8 cellular contexts compared by ENCODE assay signal in genomic region chr2:66437601-66438497, GRCh38. TPM values are rescaled to one million over a fixed set of nuclear protein-coding genes. Genes with fewer than 3 reads are reported as not detected.
A peak's percentile ranks its signal among the peaks of the same experiment; 100 is the strongest.
DNase-seq lines count a peak whose midpoint lies in the region; ATAC-seq and TF ChIP-seq lines count a peak whose summit lies in the region.

No MANE protein-coding gene starts in this region.

- peaks cover 86% of the 10 kb centered on the region for H3K27me3 Mint-ChIP-seq in activated T-helper 2 cell treated with anti-CD3 and anti-CD28 coated beads, Interferon-gamma antibody, Interleukin-2, Interleukin-4, amounts not matched to agents 10 μg/mL and 5 μg/mL and 100 μg/mL, durations not matched to agents 14 hours and 24 hours and 36 hours (ENCODE audit: low read depth)

- peaks cover 54% of the 10 kb centered on the region for H3K4me1 ChIP-seq in iPS-18a (ENCODE audit: control insufficient read depth, low read depth, low read length)
- peaks cover 5% of the 10 kb centered on the region for H3K4me1 ChIP-seq in skeletal muscle satellite cell (ENCODE audit: control insufficient read depth, insufficient read depth, low read length)

- no peaks in the 10 kb centered on the region for H3K9me3 Mint-ChIP-seq in activated T-helper 2 cell treated with anti-CD3 and anti-CD28 coated beads, Interferon-gamma antibody, Interleukin-2, Interleukin-4, amounts not matched to agents 10 μg/mL and 5 μg/mL and 100 μg/mL, durations not matched to agents 14 hours and 24 hours and 36 hours

- no peak overlapping the region for H3K4me3 Mint-ChIP-seq in activated T-helper 2 cell treated with anti-CD3 and anti-CD28 coated beads, Interferon-gamma antibody, Interleukin-2, Interleukin-4, amounts not matched to agents 10 μg/mL and 5 μg/mL and 100 μg/mL, durations not matched to agents 14 hours and 24 hours and 36 hours (ENCODE audit: low read depth)

- H3K4me3 ChIP-seq in H7 (ENCODE audit: insufficient read depth, low read depth, low read length) (no peak overlapping the region), astrocyte of the cerebellum (ENCODE audit: low read depth, low read length) (peak overlapping the region; percentile 70), iPS-18a (ENCODE audit: low read length) (peak overlapping the region; percentile 72), skeletal muscle satellite cell (ENCODE audit: low read length) (peak overlapping the region; percentile 79)

- peaks cover 9% of the 10 kb centered on the region for H3K36me3 Mint-ChIP-seq in activated T-helper 2 cell treated with anti-CD3 and anti-CD28 coated beads, Interferon-gamma antibody, Interleukin-2, Interleukin-4, amounts not matched to agents 10 μg/mL and 5 μg/mL and 100 μg/mL, durations not matched to agents 14 hours and 24 hours and 36 hours (ENCODE audit: low read depth)

- H3K9me3 ChIP-seq in iPS-18a (ENCODE audit: control insufficient read depth, low read depth, low read length) (no peaks in the 10 kb centered on the region), skeletal muscle satellite cell (replicated peaks; ENCODE audit: low read length) (no peaks in the 10 kb centered on the region)

- no peak overlapping the region for H3K27ac ChIP-seq in iPS-18a (ENCODE audit: low read length)

- no peak for ATAC-seq in HG02759 (IDR thresholded peaks at IDR 0.05; ENCODE audit: unreplicated experiment)
- no peak for ATAC-seq in HG03135 (IDR thresholded peaks at IDR 0.05; ENCODE audit: unreplicated experiment)

- peaks cover 21% of the 10 kb centered on the region for H3K4me1 Mint-ChIP-seq in activated T-helper 2 cell treated with anti-CD3 and anti-CD28 coated beads, Interferon-gamma antibody, Interleukin-2, Interleukin-4, amounts not matched to agents 10 μg/mL and 5 μg/mL and 100 μg/mL, durations not matched to agents 14 hours and 24 hours and 36 hours (ENCODE audit: low read depth)

- in situ Hi-C loops in astrocyte of the cerebellum (cut with HindIII; ENCODE audit: low sequenced_read_pairs): loop anchor here (25.0 kb wide), 2 partner anchors 424 to 1599 kb away; no protein-coding TSS in a partner anchor

- no peaks in the 10 kb centered on the region for H3K36me3 ChIP-seq in H7 (replicated peaks; ENCODE audit: control insufficient read depth, insufficient read depth, low read length)
- no peaks in the 10 kb centered on the region for H3K36me3 ChIP-seq in iPS-18a (ENCODE audit: control insufficient read depth, low read depth, low read length)
- peaks cover 2% of the 10 kb centered on the region for H3K36me3 ChIP-seq in skeletal muscle satellite cell (ENCODE audit: insufficient read depth, low read length)

- no peak for TF ChIP-seq CTCF in astrocyte of the cerebellum (IDR thresholded peaks at IDR 0.05; ENCODE audit: low read depth, low read length, missing control alignments)

- peak; percentile 51 for DNase-seq in H7
- no peak for DNase-seq in astrocyte of the cerebellum (ENCODE audit: low read depth)
- DNase-seq in activated T-helper 2 cell treated with anti-CD3 and anti-CD28 coated beads, Interferon-gamma antibody, Interleukin-2, Interleukin-4, amounts not matched to agents 10 μg/mL and 5 μg/mL and 100 μg/mL, durations not matched to agents 14 hours and 24 hours and 36 hours (ENCODE audit: low spot score): no peak
- DNase-seq in DMS53 (lab: John Stamatoyannopoulos, UW): no peak

- H3K4me2 ChIP-seq in skeletal muscle satellite cell (ENCODE audit: low read length): peak overlapping the region; percentile 96

- intact Hi-C loops in activated T-helper 2 cell treated with anti-CD3 and anti-CD28 coated beads, Interferon-gamma antibody, Interleukin-2, Interleukin-4, amounts not matched to agents 10 μg/mL and 5 μg/mL and 100 μg/mL, durations not matched to agents 14 hours and 24 hours and 36 hours (cut with micrococcal nuclease): no loop called here

- H3K27me3 ChIP-seq in H7 (ENCODE audit: control insufficient read depth, insufficient read depth, low read length): peaks cover 98% of the 10 kb centered on the region
- H3K27me3 ChIP-seq in iPS-18a (ENCODE audit: control insufficient read depth, insufficient read depth, low read length): peaks cover 98% of the 10 kb centered on the region
- H3K27me3 ChIP-seq in skeletal muscle satellite cell (ENCODE audit: control insufficient read depth, insufficient read depth, low read length): no peaks in the 10 kb centered on the region

- H3K27ac Mint-ChIP-seq in activated T-helper 2 cell treated with anti-CD3 and anti-CD28 coated beads, Interferon-gamma antibody, Interleukin-2, Interleukin-4, amounts not matched to agents 10 μg/mL and 5 μg/mL and 100 μg/mL, durations not matched to agents 14 hours and 24 hours and 36 hours: no peak overlapping the region

- H3K9ac ChIP-seq in iPS-18a (ENCODE audit: low read length) (peak overlapping the region; percentile 6), skeletal muscle satellite cell (ENCODE audit: low read depth, low read length) (peak overlapping the region; percentile 94)

RNA-seq across cellular contexts. Expression of gene MEIS1, which starts 2.9 kb away (rescaled TPM):
- 0.15 and 0.28 TPM in 2 replicates for total RNA-seq in H7 (2014; rRNA removed; shearing (Covaris generic))
- 9.9 and 17.7 TPM in 2 replicates for total RNA-seq in skeletal muscle satellite cell (2012; rRNA removed)
- total RNA-seq in activated T-helper 2 cell treated with anti-CD3 and anti-CD28 coated beads, Interferon-gamma antibody, Interleukin-2, Interleukin-4, amounts not matched to agents 10 μg/mL and 5 μg/mL and 100 μg/mL, durations not matched to agents 14 hours and 24 hours and 36 hours: not detected in 2 replicates
